9 cellular contexts compared by ENCODE assay signal in genomic region chr1:39132505-39133339, GRCh38.
DNase-seq lines count a peak whose midpoint lies in the region; ATAC-seq and TF ChIP-seq lines count a peak whose summit lies in the region.
"Had no signal": no experiment of that assay in that cellular context is flagged by ENCODE, and none has a peak within 500 bp of the region (broad histone marks: within the 10 kb centered on the region; RNA-seq: fewer than 3 reads in every experiment).

No MANE protein-coding gene starts in this region.

- H3K27ac ChIP-seq in PC-9, result peak overlapping the region; percentile 77
- H3K27ac ChIP-seq in CD8-positive, alpha-beta memory T cell (ENCODE audit: low read depth, low read length), result no peak overlapping the region

- intact Hi-C loops in PC-9 (cut with micrococcal nuclease; ENCODE audit: unreplicated experiment), result loop anchor here (1.0 to 10.0 kb wide), 5 partner anchors 16 to 122 kb away; no protein-coding TSS in a partner anchor
- intact Hi-C loops in activated T-helper 2 cell treated with anti-CD3 and anti-CD28 coated beads, Interferon-gamma antibody, Interleukin-2, Interleukin-4, amounts not matched to agents 10 μg/mL and 5 μg/mL and 100 μg/mL, durations not matched to agents 14 hours and 24 hours and 36 hours (cut with micrococcal nuclease), result no loop called here

- H3K9me3 ChIP-seq in PC-9 (ENCODE audit: insufficient read depth, low read depth), result no peaks in the 10 kb centered on the region
- no peaks in the 10 kb centered on the region for H3K9me3 ChIP-seq in CD8-positive, alpha-beta memory T cell (ENCODE audit: low read length)

- H3K4me1 Mint-ChIP-seq in CD8-positive, alpha-beta memory T cell, result no peaks in the 10 kb centered on the region
- H3K4me1 Mint-ChIP-seq in activated T-helper 2 cell treated with anti-CD3 and anti-CD28 coated beads, Interferon-gamma antibody, Interleukin-2, Interleukin-4, amounts not matched to agents 10 μg/mL and 5 μg/mL and 100 μg/mL, durations not matched to agents 14 hours and 24 hours and 36 hours (ENCODE audit: low read depth), result peaks cover 9% of the 10 kb centered on the region

- TF ChIP-seq CTCF in PC-9 (conservative IDR thresholded peaks at IDR 0.05) (peak; percentile 67), omental fat pad (IDR thresholded peaks at IDR 0.05) (no peak)

- H3K27me3 Mint-ChIP-seq in CD8-positive, alpha-beta memory T cell, result no peaks in the 10 kb centered on the region
- H3K27me3 Mint-ChIP-seq in activated T-helper 2 cell treated with anti-CD3 and anti-CD28 coated beads, Interferon-gamma antibody, Interleukin-2, Interleukin-4, amounts not matched to agents 10 μg/mL and 5 μg/mL and 100 μg/mL, durations not matched to agents 14 hours and 24 hours and 36 hours (ENCODE audit: low read depth), result peaks cover 6% of the 10 kb centered on the region
- H3K27me3 Mint-ChIP-seq: stimulated activated naive CD8-positive, alpha-beta T cell treated with anti-CD3 and anti-CD28 coated beads, Interleukin-15, Interleukin-2, amounts not matched to agents 100 ng/mL and 50 ng/mL, for 24 hours had no signal

- peaks cover 70% of the 10 kb centered on the region for H3K4me1 ChIP-seq in PC-9 (replicated peaks; ENCODE audit: insufficient read depth)
- H3K4me1 ChIP-seq in CD8-positive, alpha-beta memory T cell (ENCODE audit: insufficient read depth, low read length), result no peaks in the 10 kb centered on the region

- H2AFZ ChIP-seq in PC-9, result no peak overlapping the region

- H3K9me2 ChIP-seq in PC-9 (ENCODE audit: insufficient read depth), result no peaks in the 10 kb centered on the region

- DNase-seq in DMS153 (lab: John Stamatoyannopoulos, UW), result peak; percentile 97
- DNase-seq in PC-9, result peak; percentile 94 to 95
- DNase-seq in foreskin melanocyte, result peak; percentile 56
- no peak for DNase-seq in omental fat pad (ENCODE audit: low spot score)
- DNase-seq in CD8-positive, alpha-beta memory T cell, result no peak
- DNase-seq in activated T-helper 2 cell treated with anti-CD3 and anti-CD28 coated beads, Interferon-gamma antibody, Interleukin-2, Interleukin-4, amounts not matched to agents 10 μg/mL and 5 μg/mL and 100 μg/mL, durations not matched to agents 14 hours and 24 hours and 36 hours (ENCODE audit: low spot score), result no peak
- no peak for DNase-seq in dedifferentiated amniotic fluid mesenchymal stem cell (ENCODE audit: extremely low spot score)

- CTCF ChIA-PET in PC-9 (lab: Charles Lee), result interaction anchor here (0.6 to 2.5 kb wide), 15 partner anchors 9 to 143 kb away, joined by 3 to 21 read pairs (median 3); no protein-coding TSS in a partner anchor
- CTCF ChIA-PET in CD8-positive, alpha-beta memory T cell (lab: Charles Lee), result no interaction called here

- H3K9me3 Mint-ChIP-seq in CD8-positive, alpha-beta memory T cell, result no peaks in the 10 kb centered on the region
- no peaks in the 10 kb centered on the region for H3K9me3 Mint-ChIP-seq in activated T-helper 2 cell treated with anti-CD3 and anti-CD28 coated beads, Interferon-gamma antibody, Interleukin-2, Interleukin-4, amounts not matched to agents 10 μg/mL and 5 μg/mL and 100 μg/mL, durations not matched to agents 14 hours and 24 hours and 36 hours
- H3K9me3 Mint-ChIP-seq: stimulated activated naive CD8-positive, alpha-beta T cell treated with anti-CD3 and anti-CD28 coated beads, Interleukin-15, Interleukin-2, amounts not matched to agents 100 ng/mL and 50 ng/mL, for 24 hours had no signal

- BruUV-seq in PC-9 (replicated peaks; lab: Mats Ljungman, UMichigan), result no TSS peak

- H3K27ac Mint-ChIP-seq in CD8-positive, alpha-beta memory T cell, result no peak overlapping the region
- H3K27ac Mint-ChIP-seq in activated T-helper 2 cell treated with anti-CD3 and anti-CD28 coated beads, Interferon-gamma antibody, Interleukin-2, Interleukin-4, amounts not matched to agents 10 μg/mL and 5 μg/mL and 100 μg/mL, durations not matched to agents 14 hours and 24 hours and 36 hours, result no peak overlapping the region
- H3K27ac Mint-ChIP-seq: stimulated activated naive CD8-positive, alpha-beta T cell treated with anti-CD3 and anti-CD28 coated beads, Interleukin-15, Interleukin-2, amounts not matched to agents 100 ng/mL and 50 ng/mL, for 24 hours had no signal

- POLR2A ChIA-PET in PC-9 (lab: Charles Lee; ENCODE audit: unreplicated experiment), result interaction anchor here (0.6 to 0.7 kb wide), 5 partner anchors 15 to 278 kb away, joined by 3 to 5 read pairs (median 4); no protein-coding TSS in a partner anchor
- POLR2A ChIA-PET in CD8-positive, alpha-beta memory T cell (lab: Charles Lee), result no interaction called here

- no peaks in the 10 kb centered on the region for H3K36me3 ChIP-seq in PC-9 (ENCODE audit: low read depth)
- H3K36me3 ChIP-seq in CD8-positive, alpha-beta memory T cell (ENCODE audit: insufficient read depth, low read length), result no peaks in the 10 kb centered on the region

- H4K20me1 ChIP-seq in PC-9 (ENCODE audit: insufficient read depth), result no peaks in the 10 kb centered on the region

- no peaks in the 10 kb centered on the region for H3K27me3 ChIP-seq in PC-9 (ENCODE audit: insufficient read depth, low read depth)
- no peaks in the 10 kb centered on the region for H3K27me3 ChIP-seq in CD8-positive, alpha-beta memory T cell (ENCODE audit: insufficient read depth, low read length, poor library complexity, severe bottlenecking)

- ATAC-seq in omental fat pad (ENCODE audit: low FRiP score) (peak; percentile 45), HG03442 (IDR thresholded peaks at IDR 0.05; ENCODE audit: unreplicated experiment) (no peak)

- H3K4me3 ChIP-seq in PC-9, result no peak overlapping the region
- no peak overlapping the region for H3K4me3 ChIP-seq in CD8-positive, alpha-beta memory T cell (ENCODE audit: low read length)

- peaks cover 62% of the 10 kb centered on the region for H3F3A ChIP-seq in PC-9 (ENCODE audit: insufficient read depth, low read depth)

- H3K36me3 Mint-ChIP-seq in CD8-positive, alpha-beta memory T cell, result no peaks in the 10 kb centered on the region
- no peaks in the 10 kb centered on the region for H3K36me3 Mint-ChIP-seq in activated T-helper 2 cell treated with anti-CD3 and anti-CD28 coated beads, Interferon-gamma antibody, Interleukin-2, Interleukin-4, amounts not matched to agents 10 μg/mL and 5 μg/mL and 100 μg/mL, durations not matched to agents 14 hours and 24 hours and 36 hours (ENCODE audit: low read depth)

- H3K4me2 ChIP-seq in PC-9, result peak overlapping the region; percentile 63

- no peak overlapping the region for H3K4me3 Mint-ChIP-seq in CD8-positive, alpha-beta memory T cell
- no peak overlapping the region for H3K4me3 Mint-ChIP-seq in activated T-helper 2 cell treated with anti-CD3 and anti-CD28 coated beads, Interferon-gamma antibody, Interleukin-2, Interleukin-4, amounts not matched to agents 10 μg/mL and 5 μg/mL and 100 μg/mL, durations not matched to agents 14 hours and 24 hours and 36 hours (ENCODE audit: low read depth)
- H3K4me3 Mint-ChIP-seq: stimulated activated naive CD8-positive, alpha-beta T cell treated with anti-CD3 and anti-CD28 coated beads, Interleukin-15, Interleukin-2, amounts not matched to agents 100 ng/mL and 50 ng/mL, for 24 hours had no signal

- peaks cover 65% of the 10 kb centered on the region for H3K79me2 ChIP-seq in PC-9 (ENCODE audit: low read depth)

Comparison
In these comparisons a context has a peak if more than half of its experiments do, and no peak if none do; other contexts are left out.
1. DNase-seq: peak in DMS153 (single experiment), PC-9 (2 of 2) and foreskin melanocyte (single experiment); none in omental fat pad (single experiment), CD8-positive, alpha-beta memory T cell (0 of 5), activated T-helper 2 cell treated with anti-CD3 and anti-CD28 coated beads, Interferon-gamma antibody, Interleukin-2, Interleukin-4, amounts not matched to agents 10 μg/mL and 5 μg/mL and 100 μg/mL, durations not matched to agents 14 hours and 24 hours and 36 hours (single experiment) and dedifferentiated amniotic fluid mesenchymal stem cell (single experiment).